Comparison of ENCODE assay signal across 9 cellular contexts in genomic region chr19:40599331-40600085, GRCh38. TPM values are rescaled to one million over a fixed set of nuclear protein-coding genes. Genes with fewer than 3 reads are reported as not detected.
DNase-seq lines count a peak whose midpoint lies in the region; ATAC-seq and TF ChIP-seq lines count a peak whose summit lies in the region.
"Had no signal": no experiment of that assay in that cellular context is flagged by ENCODE, and none has a peak within 500 bp of the region (broad histone marks: within the 10 kb centered on the region; RNA-seq: fewer than 3 reads in every experiment).

No MANE protein-coding gene starts in this region.

- H3K27ac ChIP-seq in CD8-positive, alpha-beta T cell (ENCODE audit: low read depth, low read length), result no peak overlapping the region
- no peak overlapping the region for H3K27ac ChIP-seq in MM.1S (ENCODE audit: low read length)
- H3K27ac ChIP-seq: HL-60 had no signal

- no peaks in the 10 kb centered on the region for H3K9me2 ChIP-seq in MM.1S (replicated peaks; ENCODE audit: insufficient read depth, low read length)

- H2AFZ ChIP-seq in MM.1S (ENCODE audit: low read length), result peak overlapping the region; percentile 26; the same call in 1 of the 2 replicates

- H3K27ac Mint-ChIP-seq in CD8-positive, alpha-beta T cell, result no peak overlapping the region
- H3K27ac Mint-ChIP-seq in MCF 10A (ENCODE audit: low read depth, unreplicated experiment), result peak overlapping the region; percentile 20
- peak overlapping the region; percentile 84 to 94 (median 91) for H3K27ac Mint-ChIP-seq in nephron

- no peaks in the 10 kb centered on the region for H3K79me2 ChIP-seq in MM.1S (ENCODE audit: low read length)

- no peak for TF ChIP-seq CTCF in CD8-positive, alpha-beta T cell (IDR thresholded peaks at IDR 0.05)
- TF ChIP-seq CTCF in MM.1S (IDR thresholded peaks at IDR 0.05; ENCODE audit: low read length), result no peak
- no peak for TF ChIP-seq CTCF in MCF 10A (IDR thresholded peaks at IDR 0.05; ENCODE audit: unreplicated experiment)
- TF ChIP-seq CTCF in nephron (IDR thresholded peaks at IDR 0.05; ENCODE audit: unreplicated experiment in 3 of 3), result no peak

- CTCF ChIA-PET in CD8-positive, alpha-beta T cell (lab: Charles Lee), result interaction anchor here (0.6 to 6.5 kb wide), 17 partner anchors 11 to 460 kb away, joined by 3 to 40 read pairs (median 4); no protein-coding TSS in a partner anchor
- CTCF ChIA-PET in MCF 10A (lab: Yijun Ruan, JAX), result interaction anchor here (0.5 to 3.4 kb wide), 17 partner anchors 17 to 1899 kb away, joined by 3 to 35 read pairs (median 5); partner anchors contain the start of gene BLVRB

- no peak overlapping the region for H3K4me3 ChIP-seq in CD8-positive, alpha-beta T cell (ENCODE audit: low read depth, low read length)
- peak overlapping the region; percentile 17; the same call in 1 of the 2 replicates for H3K4me3 ChIP-seq in MM.1S (ENCODE audit: low read length)

- no peaks in the 10 kb centered on the region for H3K9me3 Mint-ChIP-seq in CD8-positive, alpha-beta T cell
- H3K9me3 Mint-ChIP-seq in MCF 10A (ENCODE audit: unreplicated experiment) (no peaks in the 10 kb centered on the region), nephron (no peaks in the 10 kb centered on the region)

- no peaks in the 10 kb centered on the region for H3K36me3 Mint-ChIP-seq in CD8-positive, alpha-beta T cell
- H3K36me3 Mint-ChIP-seq in MCF 10A (ENCODE audit: insufficient read depth, unreplicated experiment) (no peaks in the 10 kb centered on the region), nephron (ENCODE audit: low read depth) (no peaks in the 10 kb centered on the region)

- H3K9me3 ChIP-seq in CD8-positive, alpha-beta T cell (ENCODE audit: low read length), result no peaks in the 10 kb centered on the region
- H3K9me3 ChIP-seq in MM.1S (replicated peaks; ENCODE audit: insufficient read depth, low read length), result no peaks in the 10 kb centered on the region

- ATAC-seq in CD8-positive, alpha-beta T cell, result no peak
- no peak for ATAC-seq in HG02852 (IDR thresholded peaks at IDR 0.05; ENCODE audit: unreplicated experiment)
- no peak for ATAC-seq in GM21515 (IDR thresholded peaks at IDR 0.05; ENCODE audit: unreplicated experiment)

- no peaks in the 10 kb centered on the region for H4K20me1 ChIP-seq in MM.1S (ENCODE audit: insufficient read depth, low read length)

- peaks cover 56% of the 10 kb centered on the region for H3K4me1 Mint-ChIP-seq in CD8-positive, alpha-beta T cell (ENCODE audit: low read depth)
- peaks cover 47% of the 10 kb centered on the region for H3K4me1 Mint-ChIP-seq in MCF 10A (ENCODE audit: insufficient read depth, unreplicated experiment)
- H3K4me1 Mint-ChIP-seq in nephron, result peaks cover 40% of the 10 kb centered on the region

- H3F3A ChIP-seq in MM.1S (ENCODE audit: insufficient read depth, low read length), result peaks cover 25% of the 10 kb centered on the region

- H3K4me2 ChIP-seq in MM.1S (ENCODE audit: low read depth, low read length), result peak overlapping the region; percentile 58; the same call in 1 of the 2 replicates

- H3K4me1 ChIP-seq in CD8-positive, alpha-beta T cell (ENCODE audit: insufficient read depth, low read length), result peaks cover 71% of the 10 kb centered on the region
- peaks cover 34% of the 10 kb centered on the region for H3K4me1 ChIP-seq in MM.1S (ENCODE audit: low read length)

- intact Hi-C loops in CD8-positive, alpha-beta T cell (cut with DNase I, micrococcal nuclease), result loop anchor here (2.0 to 10.0 kb wide), 5 partner anchors 15 to 1767 kb away; partner anchors contain the start of genes ZFP36 (in 2 of the 2), ECH1 (in 1 of the 2) and TGFB1 (in 1 of the 2)
- intact Hi-C loops in MCF 10A (cut with micrococcal nuclease), result no loop called here

- peaks cover 35% of the 10 kb centered on the region for H3K27me3 ChIP-seq in CD8-positive, alpha-beta T cell (ENCODE audit: insufficient read depth, low read length)
- peaks cover 51% of the 10 kb centered on the region for H3K27me3 ChIP-seq in MM.1S (replicated peaks; ENCODE audit: insufficient read depth, low read length)

- H3K4me3 Mint-ChIP-seq in CD8-positive, alpha-beta T cell, result peak overlapping the region; percentile 65
- H3K4me3 Mint-ChIP-seq in MCF 10A (ENCODE audit: unreplicated experiment) (no peak overlapping the region), nephron (peak overlapping the region; percentile 86 to 91 (median 87))

- no peaks in the 10 kb centered on the region for H3K36me3 ChIP-seq in CD8-positive, alpha-beta T cell (ENCODE audit: insufficient read depth, low read length)
- H3K36me3 ChIP-seq in MM.1S (replicated peaks; ENCODE audit: insufficient read depth, low read length), result no peaks in the 10 kb centered on the region

- no peak for DNase-seq in CD8-positive, alpha-beta T cell
- no peak for DNase-seq in MM.1S
- DNase-seq in MCF 10A (ENCODE audit: unreplicated experiment), result no peak
- no peak for DNase-seq in A172 (ENCODE audit: low spot score)
- DNase-seq in hippocampal formation (lab: John Stamatoyannopoulos, UW), result no peak

- H3K9ac ChIP-seq in MM.1S (ENCODE audit: low read length), result no peak overlapping the region

- H3K27me3 Mint-ChIP-seq in CD8-positive, alpha-beta T cell (ENCODE audit: low read depth), result peaks cover 31% of the 10 kb centered on the region
- H3K27me3 Mint-ChIP-seq in MCF 10A (ENCODE audit: insufficient read depth, unreplicated experiment), result no peaks in the 10 kb centered on the region
- peaks cover 43% of the 10 kb centered on the region for H3K27me3 Mint-ChIP-seq in nephron (ENCODE audit: low read depth)

- no TSS peak for BruUV-seq in MCF 10A (replicated peaks; lab: Mats Ljungman, UMichigan)

- POLR2A ChIA-PET in CD8-positive, alpha-beta T cell (lab: Charles Lee), result no interaction called here
- POLR2A ChIA-PET in MCF 10A (lab: Yijun Ruan, JAX), result interaction anchor here (1.1 to 3.0 kb wide), 4 partner anchors 12 to 135 kb away, joined by 3 to 20 read pairs (median 4); partner anchors contain the start of genes BLVRB, COQ8B and ITPKC

RNA-seq across cellular contexts. Expression of gene LTBP4, which starts 1.7 kb away (rescaled TPM):
- total RNA-seq in CD8-positive, alpha-beta T cell, result 100 to 1,000 TPM in 1 of 2 experiments, 10 to 100 TPM in 1; 86.0 to 107 TPM
- total RNA-seq in MCF 10A (2022), result 76.4 and 103 TPM in 2 replicates
- 10.8 and 13.9 TPM in 2 replicates for total RNA-seq in A172 (2014; rRNA removed; shearing (Covaris generic))

RNA-seq across cellular contexts. Expression of gene SHKBP1, which starts 22.8 kb away (rescaled TPM):
- 10 to 100 TPM; 93.8 to 95.3 TPM for total RNA-seq in CD8-positive, alpha-beta T cell
- 41.5 and 44.0 TPM in 2 replicates for total RNA-seq in MCF 10A (2022)
- total RNA-seq in A172 (2014; rRNA removed; shearing (Covaris generic)), result 43.8 and 70.2 TPM in 2 replicates
